Comparison of ENCODE assay signal across 2 cellular contexts in the genomic region with DNA sequence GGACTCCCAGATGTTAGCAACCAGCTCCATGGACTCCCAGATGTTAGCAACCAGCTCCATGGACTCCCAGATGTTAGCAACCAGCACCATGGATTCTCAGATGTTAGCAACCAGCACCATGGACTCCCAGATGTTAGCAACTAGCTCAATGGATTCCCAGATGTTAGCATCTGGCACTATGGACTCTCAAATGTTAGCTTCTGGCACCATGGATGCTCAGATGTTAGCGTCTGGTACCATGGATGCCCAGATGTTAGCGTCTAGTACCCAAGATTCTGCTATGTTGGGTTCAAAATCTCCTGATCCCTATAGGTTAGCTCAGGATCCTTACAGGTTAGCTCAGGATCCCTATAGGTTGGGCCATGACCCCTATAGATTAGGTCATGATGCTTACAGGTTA.
TF ChIP-seq lines count a peak whose summit lies in the region.

No MANE protein-coding gene starts in this region.

TF ChIP-seq in HepG2, 621 proteins besides CTCF, POLR2A, EP300 and RAD21:
- TF ChIP-seq ZFP36L1 (CRISPR knock-in tag; IDR thresholded peaks at IDR 0.05), result no peak
- TF ChIP-seq RBFOX2 (IDR thresholded peaks at IDR 0.05; ENCODE audit: low read depth, low read length), result 0 out of 2 replicates have a peak, but pooled peaks have one; percentile 17
TF ChIP-seq in HepG2: peak in this region for 1.

TF ChIP-seq in HCT116, 20 proteins besides CTCF, POLR2A, EP300 and RAD21:
- TF ChIP-seq SRF (IDR thresholded peaks at IDR 0.05; ENCODE audit: low read depth) (no peak), SP1 (IDR thresholded peaks at IDR 0.05; ENCODE audit: low read depth) (no peak), EZH2 (IDR thresholded peaks at IDR 0.05) (no peak), POLR2AphosphoS5 (IDR thresholded peaks at IDR 0.05; ENCODE audit: low read depth, low read length) (0 out of 2 replicates have a peak, but pooled peaks have one; percentile 3)
- TF ChIP-seq, protein P1, sequence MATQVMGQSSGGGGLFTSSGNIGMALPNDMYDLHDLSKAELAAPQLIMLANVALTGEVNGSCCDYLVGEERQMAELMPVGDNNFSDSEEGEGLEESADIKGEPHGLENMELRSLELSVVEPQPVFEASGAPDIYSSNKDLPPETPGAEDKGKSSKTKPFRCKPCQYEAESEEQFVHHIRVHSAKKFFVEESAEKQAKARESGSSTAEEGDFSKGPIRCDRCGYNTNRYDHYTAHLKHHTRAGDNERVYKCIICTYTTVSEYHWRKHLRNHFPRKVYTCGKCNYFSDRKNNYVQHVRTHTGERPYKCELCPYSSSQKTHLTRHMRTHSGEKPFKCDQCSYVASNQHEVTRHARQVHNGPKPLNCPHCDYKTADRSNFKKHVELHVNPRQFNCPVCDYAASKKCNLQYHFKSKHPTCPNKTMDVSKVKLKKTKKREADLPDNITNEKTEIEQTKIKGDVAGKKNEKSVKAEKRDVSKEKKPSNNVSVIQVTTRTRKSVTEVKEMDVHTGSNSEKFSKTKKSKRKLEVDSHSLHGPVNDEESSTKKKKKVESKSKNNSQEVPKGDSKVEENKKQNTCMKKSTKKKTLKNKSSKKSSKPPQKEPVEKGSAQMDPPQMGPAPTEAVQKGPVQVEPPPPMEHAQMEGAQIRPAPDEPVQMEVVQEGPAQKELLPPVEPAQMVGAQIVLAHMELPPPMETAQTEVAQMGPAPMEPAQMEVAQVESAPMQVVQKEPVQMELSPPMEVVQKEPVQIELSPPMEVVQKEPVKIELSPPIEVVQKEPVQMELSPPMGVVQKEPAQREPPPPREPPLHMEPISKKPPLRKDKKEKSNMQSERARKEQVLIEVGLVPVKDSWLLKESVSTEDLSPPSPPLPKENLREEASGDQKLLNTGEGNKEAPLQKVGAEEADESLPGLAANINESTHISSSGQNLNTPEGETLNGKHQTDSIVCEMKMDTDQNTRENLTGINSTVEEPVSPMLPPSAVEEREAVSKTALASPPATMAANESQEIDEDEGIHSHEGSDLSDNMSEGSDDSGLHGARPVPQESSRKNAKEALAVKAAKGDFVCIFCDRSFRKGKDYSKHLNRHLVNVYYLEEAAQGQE (IDR thresholded peaks at IDR 0.05; ENCODE audit: low read depth), result no peak
